ENCODE assay signal across 27 cellular contexts in the genomic region with DNA sequence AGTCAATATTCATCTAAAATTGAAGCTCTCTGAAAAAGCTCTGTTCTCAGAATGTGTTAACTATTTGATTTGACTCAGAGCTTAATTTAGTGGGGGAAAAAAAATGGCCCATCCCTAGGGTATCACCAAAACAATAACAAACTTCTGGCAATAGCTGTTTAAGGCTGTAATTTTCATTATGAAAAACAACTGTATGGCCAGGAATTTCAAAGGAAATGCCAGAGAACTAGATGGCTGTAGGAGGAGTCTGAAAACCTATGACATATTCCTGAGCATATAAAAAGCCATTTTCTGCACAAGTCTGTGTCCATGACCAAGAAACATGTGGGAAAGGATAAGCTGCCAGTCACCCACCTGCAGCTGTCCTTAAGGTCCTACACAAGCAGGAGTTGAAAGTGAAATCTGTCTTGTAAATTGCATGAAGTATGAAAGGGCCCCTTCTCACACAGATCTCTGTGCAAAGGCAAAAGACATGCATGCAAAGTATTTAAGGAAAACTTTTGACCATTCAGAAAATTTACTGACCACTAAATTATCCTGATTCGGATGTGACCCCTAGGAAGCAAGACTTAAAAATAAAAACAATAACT.
A peak's percentile ranks its signal among the peaks of the same experiment; 100 is the strongest.
DNase-seq lines count a peak whose midpoint lies in the region; ATAC-seq and TF ChIP-seq lines count a peak whose summit lies in the region.
"Had no signal": no experiment of that assay in that cellular context is flagged by ENCODE, and none has a peak within 500 bp of the region (broad histone marks: within the 10 kb centered on the region; RNA-seq: fewer than 3 reads in every experiment).

No MANE protein-coding gene starts in this region.

- H3K27me3 Mint-ChIP-seq in activated CD4-positive, alpha-beta T cell treated with anti-CD3 and anti-CD28 coated beads, Interleukin-2, amount 10 ng/mL, durations not matched to agents 7 days and 5 days, result no peaks in the 10 kb centered on the region

- H3K36me3 ChIP-seq in DND-41 (ENCODE audit: insufficient read depth, low read length), result no peaks in the 10 kb centered on the region
- H3K36me3 ChIP-seq in mucosa of descending colon (ENCODE audit: low read depth), result no peaks in the 10 kb centered on the region
- H3K36me3 ChIP-seq: right atrium auricular region had no signal

- H3K4me2 ChIP-seq in DND-41 (ENCODE audit: insufficient read depth, low read length), result no peak overlapping the region
- H3K4me2 ChIP-seq: A549, KMS-11 had no signal

- H3K36me3 Mint-ChIP-seq in activated CD4-positive, alpha-beta T cell treated with anti-CD3 and anti-CD28 coated beads, Interleukin-2, amount 10 ng/mL, durations not matched to agents 7 days and 5 days (ENCODE audit: low read depth), result no peaks in the 10 kb centered on the region

- no peak overlapping the region for H3K9ac ChIP-seq in DND-41 (ENCODE audit: low read depth, low read length)
- H3K9ac ChIP-seq: KMS-11, parathyroid adenoma had no signal

- H4K20me1 ChIP-seq in DND-41 (ENCODE audit: insufficient read depth, low read length), result no peaks in the 10 kb centered on the region

- H3K4me3 ChIP-seq in DND-41 (ENCODE audit: low read depth in 1 of 2, low read length in 2 of 2), result no peak overlapping the region
- H3K4me3 ChIP-seq in fibroblast of pulmonary artery (replicated peaks; ENCODE audit: low read depth, low read length), result no peak overlapping the region
- no peak overlapping the region for H3K4me3 ChIP-seq in mucosa of descending colon
- H3K4me3 ChIP-seq: A549, right atrium auricular region had no signal

- peak; percentile 70; the same call in 2 of the 3 replicates for ATAC-seq in DND-41 (ENCODE audit: insufficient read depth, low read depth)
- peak; percentile 68 for ATAC-seq in GM21526 (IDR thresholded peaks at IDR 0.05; ENCODE audit: low FRiP score, unreplicated experiment)
- no peak for ATAC-seq in mucosa of descending colon
- ATAC-seq: A549; activated T-cell treated with anti-CD3 and anti-CD28 coated beads, Interleukin-2, amount 50 U/mL, for 4 hours had no signal

- peak overlapping the region; percentile 68 for H2AFZ ChIP-seq in DND-41 (ENCODE audit: low read depth, low read length)
- H2AFZ ChIP-seq: parathyroid adenoma had no signal

- H3K27me3 ChIP-seq in DND-41 (ENCODE audit: insufficient read depth, low read length, poor library complexity), result no peaks in the 10 kb centered on the region
- H3K27me3 ChIP-seq: right atrium auricular region had no signal

- DNase-seq in DND-41 (peak; percentile 11), NAMALWA (ENCODE audit: low spot score) (peak; percentile 42), fibroblast of pulmonary artery (ENCODE audit: low read depth) (peak; percentile 27), COLO668 (lab: John Stamatoyannopoulos, UW; ENCODE audit: unreplicated experiment) (no peak), OCI-M2 (lab: John Stamatoyannopoulos, UW; ENCODE audit: unreplicated experiment) (no peak), mucosa of descending colon (no peak)
- no peak for DNase-seq in activated CD4-positive, alpha-beta T cell treated with anti-CD3 and anti-CD28 coated beads, Interleukin-2, amount 10 ng/mL, durations not matched to agents 7 days and 5 days
- DNase-seq: activated CD4-positive, alpha-beta T cell treated with anti-CD3 and anti-CD28 coated beads, Interleukin-2, amount 10 ng/mL, durations not matched to agents 24 days and 14 days; activated T-cell treated with anti-CD3 and anti-CD28 coated beads, Interleukin-2, amount 50 U/mL, for 4 hours; DMS53; GF-D8; H7; head of caudate nucleus; mammary epithelial cell; NCI-H1436; NCI-H2081 treated with DMSO at 0.1 percent for 48 hours; NCI-H748 treated with DMSO at 0.1 percent for 48 hours; nephron progenitor cell; OCI-M1; stimulated activated CD4-positive, alpha-beta T cell treated with anti-CD3 and anti-CD28 coated beads, Interleukin-2, amount 100 ng/mL, for 48 hours; trophoblast cell had no signal

- peaks cover 17% of the 10 kb centered on the region for H3K9me3 Mint-ChIP-seq in activated CD4-positive, alpha-beta T cell treated with anti-CD3 and anti-CD28 coated beads, Interleukin-2, amount 10 ng/mL, durations not matched to agents 7 days and 5 days

- CTCF ChIA-PET in activated CD4-positive, alpha-beta T cell treated with anti-CD3 and anti-CD28 coated beads, Interleukin-2, amount 10 ng/mL, durations not matched to agents 7 days and 5 days (lab: Charles Lee), result interaction anchor here (1.3 kb wide), 2 partner anchors 19 to 310 kb away, joined by 3 to 4 read pairs; no protein-coding TSS in a partner anchor

- no peaks in the 10 kb centered on the region for H3K4me1 Mint-ChIP-seq in activated CD4-positive, alpha-beta T cell treated with anti-CD3 and anti-CD28 coated beads, Interleukin-2, amount 10 ng/mL, durations not matched to agents 7 days and 5 days
- H3K4me1 Mint-ChIP-seq: activated CD4-positive, alpha-beta T cell treated with anti-CD3 and anti-CD28 coated beads, Interleukin-2, amount 10 ng/mL, durations not matched to agents 24 days and 14 days; nephron progenitor cell had no signal

- TF ChIP-seq CTCF in DND-41 (IDR thresholded peaks at IDR 0.05; ENCODE audit: borderline replicate concordance, extremely low read depth, low read length, poor library complexity, severe bottlenecking) (no peak), fibroblast of pulmonary artery (IDR thresholded peaks at IDR 0.05; ENCODE audit: low read length, missing control alignments) (no peak), mucosa of descending colon (IDR thresholded peaks at IDR 0.05) (no peak)

- intact Hi-C loops in mucosa of descending colon (cut with DNase I, micrococcal nuclease), result no loop called here

- no peak overlapping the region for H3K4me3 Mint-ChIP-seq in activated CD4-positive, alpha-beta T cell treated with anti-CD3 and anti-CD28 coated beads, Interleukin-2, amount 10 ng/mL, durations not matched to agents 7 days and 5 days
- H3K4me3 Mint-ChIP-seq: activated CD4-positive, alpha-beta T cell treated with anti-CD3 and anti-CD28 coated beads, Interleukin-2, amount 10 ng/mL, durations not matched to agents 24 days and 14 days; activated T-cell treated with anti-CD3 and anti-CD28 coated beads, Interleukin-2, amount 50 U/mL, for 4 hours; B cell; nephron progenitor cell had no signal

- no peak overlapping the region for H3K27ac Mint-ChIP-seq in activated CD4-positive, alpha-beta T cell treated with anti-CD3 and anti-CD28 coated beads, Interleukin-2, amount 10 ng/mL, durations not matched to agents 7 days and 5 days
- H3K27ac Mint-ChIP-seq: activated CD4-positive, alpha-beta T cell treated with anti-CD3 and anti-CD28 coated beads, Interleukin-2, amount 10 ng/mL, durations not matched to agents 24 days and 14 days; B cell; nephron progenitor cell had no signal

- H3K9me3 ChIP-seq in DND-41 (ENCODE audit: insufficient read depth, low read length, severe bottlenecking) (peaks cover 7% of the 10 kb centered on the region), mucosa of descending colon (no peaks in the 10 kb centered on the region)
- H3K9me3 ChIP-seq: A549, right atrium auricular region had no signal

- POLR2A ChIA-PET in activated CD4-positive, alpha-beta T cell treated with anti-CD3 and anti-CD28 coated beads, Interleukin-2, amount 10 ng/mL, durations not matched to agents 7 days and 5 days (lab: Charles Lee), result interaction anchor here (0.6 kb wide), 1 partner anchor 28 kb away, joined by 3 read pairs; no protein-coding TSS in a partner anchor

- H3K27ac ChIP-seq in DND-41 (ENCODE audit: low read length), result no peak overlapping the region; the same call in 1 of the 2 replicates
- H3K27ac ChIP-seq: A549, KMS-11, parathyroid adenoma, right atrium auricular region had no signal

- no peaks in the 10 kb centered on the region for H3K79me2 ChIP-seq in DND-41 (ENCODE audit: insufficient read depth, low read length)
- H3K79me2 ChIP-seq: parathyroid adenoma had no signal

- H3K4me1 ChIP-seq in DND-41 (ENCODE audit: insufficient read depth, low read length) (peaks cover 11% of the 10 kb centered on the region), mucosa of descending colon (ENCODE audit: low read depth) (no peaks in the 10 kb centered on the region)
- H3K4me1 ChIP-seq: A549, parathyroid adenoma, right atrium auricular region had no signal

Comparison
In these comparisons a context has a peak if more than half of its experiments do, and no peak if none do; other contexts are left out.
1. DNase-seq: peak in DND-41 (single experiment), NAMALWA (single experiment) and fibroblast of pulmonary artery (single experiment); none in COLO668 (single experiment), OCI-M2 (single experiment), mucosa of descending colon (0 of 3) and activated CD4-positive, alpha-beta T cell treated with anti-CD3 and anti-CD28 coated beads, Interleukin-2, amount 10 ng/mL, durations not matched to agents 7 days and 5 days (single experiment).